In genomic region chr1:156876281-156876680, GRCh38 we compare ENCODE assay signal across 20 cellular contexts. TPM values are rescaled to one million over a fixed set of nuclear protein-coding genes. Genes with fewer than 3 reads are reported as not detected.
A peak's percentile ranks its signal among the peaks of the same experiment; 100 is the strongest.
DNase-seq lines count a peak whose midpoint lies in the region; ATAC-seq and TF ChIP-seq lines count a peak whose summit lies in the region.
"Had no signal": no experiment of that assay in that cellular context is flagged by ENCODE, and none has a peak within 500 bp of the region (broad histone marks: within the 10 kb centered on the region; RNA-seq: fewer than 3 reads in every experiment).

No MANE protein-coding gene starts in this region.

- no peaks in the 10 kb centered on the region for H3K9me3 Mint-ChIP-seq in stimulated activated naive CD8-positive, alpha-beta T cell treated with anti-CD3 and anti-CD28 coated beads, Interleukin-15, amount 100 ng/mL, for 72 hours
- H3K9me3 Mint-ChIP-seq: natural killer cell had no signal

- H3K4me1 Mint-ChIP-seq in stimulated activated naive CD8-positive, alpha-beta T cell treated with anti-CD3 and anti-CD28 coated beads, Interleukin-15, amount 100 ng/mL, for 72 hours, result no peaks in the 10 kb centered on the region
- H3K4me1 Mint-ChIP-seq: natural killer cell had no signal

- peaks cover 64% of the 10 kb centered on the region for H3K27me3 ChIP-seq in foreskin keratinocyte
- H3K27me3 ChIP-seq in left lung, result peaks cover 0 to 78% of the 10 kb centered on the region in 2 donors
- H3K27me3 ChIP-seq: adrenal gland, colonic mucosa had no signal

- TF ChIP-seq CTCF in foreskin keratinocyte (conservative IDR thresholded peaks at IDR 0.05), result peak; percentile 12
- no peak for TF ChIP-seq CTCF in left lung (IDR thresholded peaks at IDR 0.05)

- intact Hi-C loops in left lung (cut with DNase I), result no loop called here

- H3K4me1 ChIP-seq in foreskin keratinocyte (no peaks in the 10 kb centered on the region), left lung (no peaks in the 10 kb centered on the region)
- H3K4me1 ChIP-seq: adrenal gland, colonic mucosa, stomach had no signal

- no peak overlapping the region for H3K27ac Mint-ChIP-seq in stimulated activated naive CD8-positive, alpha-beta T cell treated with anti-CD3 and anti-CD28 coated beads, Interleukin-15, amount 100 ng/mL, for 72 hours
- H3K27ac Mint-ChIP-seq: natural killer cell had no signal

- H3K36me3 ChIP-seq in left lung, result no peaks in the 10 kb centered on the region
- H3K36me3 ChIP-seq: adrenal gland, colonic mucosa, stomach had no signal

- H3K4me3 ChIP-seq in left lung, result no peak overlapping the region
- H3K4me3 ChIP-seq: A549, adrenal gland, colonic mucosa, stomach had no signal

- peaks cover 47% of the 10 kb centered on the region for H3K27me3 Mint-ChIP-seq in stimulated activated naive CD8-positive, alpha-beta T cell treated with anti-CD3 and anti-CD28 coated beads, Interleukin-15, amount 100 ng/mL, for 72 hours

- no peaks in the 10 kb centered on the region for H3K9me3 ChIP-seq in left lung
- H3K9me3 ChIP-seq: A549, adrenal gland, colonic mucosa, stomach had no signal

- no peak overlapping the region for H3K4me3 Mint-ChIP-seq in stimulated activated naive CD8-positive, alpha-beta T cell treated with anti-CD3 and anti-CD28 coated beads, Interleukin-15, amount 100 ng/mL, for 72 hours
- H3K4me3 Mint-ChIP-seq: natural killer cell had no signal

- ATAC-seq in stimulated activated naive CD8-positive, alpha-beta T cell treated with anti-CD3 and anti-CD28 coated beads, Interleukin-15, amount 100 ng/mL, for 72 hours, result peak; percentile 16
- ATAC-seq in stimulated activated naive CD8-positive, alpha-beta T cell treated with anti-CD3 and anti-CD28 coated beads, Interleukin-15, Interleukin-2, amounts not matched to agents 100 U/mL and 50 U/mL, for 24 hours, result no peak
- ATAC-seq in foreskin keratinocyte (peak; percentile 27), left lung (no peak)
- ATAC-seq: natural killer cell had no signal

- H3K27ac ChIP-seq in foreskin keratinocyte, result no peak overlapping the region
- H3K27ac ChIP-seq in left lung, result no peak overlapping the region
- H3K27ac ChIP-seq: A549, adrenal gland, colonic mucosa, stomach had no signal

- DNase-seq in stimulated activated naive CD8-positive, alpha-beta T cell treated with anti-CD3 and anti-CD28 coated beads, Interleukin-15, amount 100 ng/mL, for 72 hours, result no peak
- DNase-seq in stimulated activated naive CD8-positive, alpha-beta T cell treated with anti-CD3 and anti-CD28 coated beads, Interleukin-15, Interleukin-2, amounts not matched to agents 100 U/mL and 50 U/mL, for 24 hours, result no peak
- DNase-seq in foreskin keratinocyte, result no peak
- no peak for DNase-seq in left lung
- no peak for DNase-seq in cerebellum (ENCODE audit: low spot score)
- DNase-seq in GM19238 (ENCODE audit: insufficient read length, low spot score), result no peak
- DNase-seq: activated effector memory CD4-positive, alpha-beta T cell treated with Interleukin-2 at 50 U/mL for 16 hours; adrenal gland; colonic mucosa; erythroblast; mammary epithelial cell; natural killer cell; NCI-H1048; NCI-H69; OCI-M1; stomach had no signal

RNA-seq across cellular contexts. Expression of gene NTRK1, which starts 15.6 kb away (rescaled TPM):
- not detected in 2 replicates for total RNA-seq in foreskin keratinocyte
- polyA plus RNA-seq in foreskin keratinocyte, result 0.03 TPM in 1 of 2 replicates, not detected in the other
- under 1 TPM; 0.47 to 0.97 TPM for total RNA-seq in left lung
- 1.6 TPM for total RNA-seq in cerebellum
- total RNA-seq: mammary epithelial cell had no signal
- polyA plus RNA-seq: mammary epithelial cell had no signal

RNA-seq across cellular contexts. Expression of gene PEAR1, which starts 17.2 kb away (rescaled TPM):
- total RNA-seq in foreskin keratinocyte (6.6 and 7.3 TPM in 2 replicates), left lung (10 to 100 TPM; 10.6 to 12.3 TPM), cerebellum (1.8 TPM)
- 3.3 and 4.0 TPM in 2 replicates for polyA plus RNA-seq in foreskin keratinocyte
- total RNA-seq: SK-MEL-5 had no signal

RNA-seq across cellular contexts. Expression of gene INSRR, which starts 17.4 kb away (rescaled TPM):
- not detected in 2 replicates for total RNA-seq in foreskin keratinocyte
- not detected in 2 replicates for polyA plus RNA-seq in foreskin keratinocyte
- not detected for total RNA-seq in left lung
- total RNA-seq in cerebellum, result 0.36 TPM
- total RNA-seq: colonic mucosa, Daoy, glomerular endothelial cell, mammary epithelial cell, SK-MEL-5 had no signal
- polyA plus RNA-seq: A549, mammary epithelial cell had no signal

RNA-seq across cellular contexts. Expression of gene LRRC71, which starts 44.2 kb away (rescaled TPM):
- not detected in 2 replicates for total RNA-seq in foreskin keratinocyte
- not detected in 2 replicates for polyA plus RNA-seq in foreskin keratinocyte
- 1 to 10 TPM in 1 of 2 donors, under 1 TPM in 1; 0.38 to 3.5 TPM for total RNA-seq in left lung
- total RNA-seq in cerebellum, result 0.64 TPM
- total RNA-seq: colonic mucosa, Daoy, mammary epithelial cell, natural killer cell, SK-MEL-5 had no signal
- polyA plus RNA-seq: mammary epithelial cell had no signal

RNA-seq across cellular contexts. Expression of gene SH2D2A, which starts 59.6 kb away (rescaled TPM):
- total RNA-seq in foreskin keratinocyte, result 8.4 and 12.1 TPM in 2 replicates
- 13.7 and 17.3 TPM in 2 replicates for polyA plus RNA-seq in foreskin keratinocyte
- total RNA-seq in left lung, result 1 to 10 TPM; 1.7 to 4.4 TPM
- not detected for total RNA-seq in cerebellum
- total RNA-seq: SK-MEL-5 had no signal

Comparison
In these comparisons a context has a peak if more than half of its experiments do, and no peak if none do; other contexts are left out.
1. ATAC-seq: peak in stimulated activated naive CD8-positive, alpha-beta T cell treated with anti-CD3 and anti-CD28 coated beads, Interleukin-15, amount 100 ng/mL, for 72 hours (single experiment) and foreskin keratinocyte (single experiment); none in stimulated activated naive CD8-positive, alpha-beta T cell treated with anti-CD3 and anti-CD28 coated beads, Interleukin-15, Interleukin-2, amounts not matched to agents 100 U/mL and 50 U/mL, for 24 hours (single experiment) and left lung (single experiment).